In genomic region chr9:22037954-22038690, GRCh38 we compare ENCODE assay signal across 10 cellular contexts. TPM values are rescaled to one million over a fixed set of nuclear protein-coding genes. Genes with fewer than 3 reads are reported as not detected.
DNase-seq lines count a peak whose midpoint lies in the region; ATAC-seq and TF ChIP-seq lines count a peak whose summit lies in the region.
"Had no signal": no experiment of that assay in that cellular context is flagged by ENCODE, and none has a peak within 500 bp of the region (broad histone marks: within the 10 kb centered on the region; RNA-seq: fewer than 3 reads in every experiment).

No MANE protein-coding gene starts in this region.

- H3K4me3 ChIP-seq in brain microvascular endothelial cell (ENCODE audit: low read depth, low read length) (no peak overlapping the region), mucosa of descending colon (no peak overlapping the region)
- H3K4me3 ChIP-seq: skin epidermis had no signal

- TF ChIP-seq CTCF in GM12873 (IDR thresholded peaks at IDR 0.05; ENCODE audit: insufficient read depth, low read depth, low read length, missing control alignments) (peak; percentile 44), LNCAP (IDR thresholded peaks at IDR 0.05) (peak; percentile 59), brain microvascular endothelial cell (IDR thresholded peaks at IDR 0.05; ENCODE audit: low read depth, low read length, missing control alignments) (peak; percentile 49), mucosa of descending colon (IDR thresholded peaks at IDR 0.05) (peak; percentile 21)

- H3K27me3 ChIP-seq in brain microvascular endothelial cell (replicated peaks) = no peaks in the 10 kb centered on the region

- no peaks in the 10 kb centered on the region for H3K36me3 Mint-ChIP-seq in activated CD4-positive, alpha-beta T cell treated with anti-CD3 and anti-CD28 coated beads for 36 hours (ENCODE audit: low read depth)
- H3K36me3 Mint-ChIP-seq: T-cell had no signal

- H3K27ac Mint-ChIP-seq in activated CD4-positive, alpha-beta T cell treated with anti-CD3 and anti-CD28 coated beads for 36 hours = no peak overlapping the region
- H3K27ac Mint-ChIP-seq: T-cell had no signal

- peaks cover 14% of the 10 kb centered on the region for H3K27me3 Mint-ChIP-seq in activated CD4-positive, alpha-beta T cell treated with anti-CD3 and anti-CD28 coated beads for 36 hours

- ATAC-seq in mucosa of descending colon = peak; percentile 52
- ATAC-seq in activated CD4-positive, alpha-beta T cell treated with anti-CD3 and anti-CD28 coated beads for 36 hours = no peak

- no peaks in the 10 kb centered on the region for H3K9me3 ChIP-seq in mucosa of descending colon

- no peak overlapping the region for H3K4me3 Mint-ChIP-seq in activated CD4-positive, alpha-beta T cell treated with anti-CD3 and anti-CD28 coated beads for 36 hours
- H3K4me3 Mint-ChIP-seq: T-cell had no signal

- POLR2A ChIA-PET in activated CD4-positive, alpha-beta T cell treated with anti-CD3 and anti-CD28 coated beads for 36 hours (lab: Charles Lee) = no interaction called here

- CTCF ChIA-PET in activated CD4-positive, alpha-beta T cell treated with anti-CD3 and anti-CD28 coated beads for 36 hours (lab: Charles Lee) = interaction anchor here (0.6 to 4.7 kb wide), 20 partner anchors 8 to 547 kb away, joined by 3 to 40 read pairs (median 3); partner anchors contain the start of gene CDKN2B

- in situ Hi-C loops in brain microvascular endothelial cell (cut with HindIII; ENCODE audit: low pct_ligation_motif_present, low sequenced_read_pairs) = loop anchor here (25.0 kb wide), 1 partner anchor 199 kb away; no protein-coding TSS in a partner anchor

- H3K4me1 ChIP-seq in mucosa of descending colon (ENCODE audit: low read depth) = peaks cover 16% of the 10 kb centered on the region

- H3K36me3 ChIP-seq in brain microvascular endothelial cell (replicated peaks) (no peaks in the 10 kb centered on the region), mucosa of descending colon (ENCODE audit: low read depth) (no peaks in the 10 kb centered on the region)

- DNase-seq in brain microvascular endothelial cell (no peak), mucosa of descending colon (no peak), hippocampal formation (lab: John Stamatoyannopoulos, UW) (no peak)
- DNase-seq in activated CD4-positive, alpha-beta T cell treated with anti-CD3 and anti-CD28 coated beads for 36 hours = no peak
- no peak for DNase-seq in stimulated activated CD4-positive, alpha-beta T cell treated with anti-CD3 and anti-CD28 coated beads, Interleukin-2, amount 100 ng/mL, for 24 hours
- DNase-seq in stimulated activated CD4-positive, alpha-beta T cell treated with anti-CD3 and anti-CD28 coated beads, Interleukin-2, amount 100 ng/mL, for 48 hours = no peak
- DNase-seq: T-cell had no signal

- intact Hi-C loops in mucosa of descending colon (cut with DNase I, micrococcal nuclease) = no loop called here
- intact Hi-C loops in activated CD4-positive, alpha-beta T cell treated with anti-CD3 and anti-CD28 coated beads for 36 hours (cut with DNase I, micrococcal nuclease) = loop anchor here (1.0 to 10.0 kb wide), 6 partner anchors 29 to 573 kb away; partner anchors contain the start of gene CDKN2B (in 1 of the 2)

- no peaks in the 10 kb centered on the region for H3K9me3 Mint-ChIP-seq in activated CD4-positive, alpha-beta T cell treated with anti-CD3 and anti-CD28 coated beads for 36 hours (ENCODE audit: low read depth)
- H3K9me3 Mint-ChIP-seq: T-cell had no signal

- H3K4me1 Mint-ChIP-seq in activated CD4-positive, alpha-beta T cell treated with anti-CD3 and anti-CD28 coated beads for 36 hours = peaks cover 5% of the 10 kb centered on the region

- no peak overlapping the region for H3K27ac ChIP-seq in brain microvascular endothelial cell

RNA-seq across cellular contexts. Expression of gene CDKN2B, which starts 29.0 kb away (rescaled TPM):
- 100 to 1,000 TPM in 2 of 3 donors, 10 to 100 TPM in 1; 64.8 to 192 (median 119) TPM for total RNA-seq in mucosa of descending colon
- total RNA-seq in activated CD4-positive, alpha-beta T cell treated with anti-CD3 and anti-CD28 coated beads for 36 hours = not detected

RNA-seq across cellular contexts. Expression of gene CDKN2B-AS1, which starts 43.5 kb away (rescaled TPM):
- 100 to 1,000 TPM in 1 of 3 donors, 10 to 100 TPM in 2; 48.3 to 134 (median 78.7) TPM for total RNA-seq in mucosa of descending colon
- total RNA-seq in activated CD4-positive, alpha-beta T cell treated with anti-CD3 and anti-CD28 coated beads for 36 hours = under 1 TPM; 0.21 to 0.23 TPM

RNA-seq across cellular contexts. Expression of gene CDKN2A, which starts 43.9 kb away (rescaled TPM):
- 1 to 10 TPM; 1.0 to 3.6 (median 1.2) TPM for total RNA-seq in mucosa of descending colon
- total RNA-seq in activated CD4-positive, alpha-beta T cell treated with anti-CD3 and anti-CD28 coated beads for 36 hours = 1 to 10 TPM in 1 of 2 experiments, under 1 TPM in 1; 0.86 to 1.6 TPM

Comparison
In these comparisons a context has a peak if more than half of its experiments do, and no peak if none do; other contexts are left out.
1. RNA of gene CDKN2B, which starts 29.0 kb away (total RNA-seq): 64.8 to 192 TPM in mucosa of descending colon; not detected in activated CD4-positive, alpha-beta T cell treated with anti-CD3 and anti-CD28 coated beads for 36 hours; every median in the first group is over 10 times any median in the second.
2. RNA of gene CDKN2B-AS1, which starts 43.5 kb away (total RNA-seq): 48.3 to 134 TPM in mucosa of descending colon; 0.21 to 0.23 TPM in activated CD4-positive, alpha-beta T cell treated with anti-CD3 and anti-CD28 coated beads for 36 hours; every median in the first group is over 10 times any median in the second.
3. intact Hi-C loops: an anchor here in activated CD4-positive, alpha-beta T cell treated with anti-CD3 and anti-CD28 coated beads for 36 hours (1.0 to 10.0 kb wide); none called in mucosa of descending colon.
4. Peak in every context shown above with its lines, with median percentiles within 50 percentile points of each other: CTCF ChIP-seq.